In the genomic region with DNA sequence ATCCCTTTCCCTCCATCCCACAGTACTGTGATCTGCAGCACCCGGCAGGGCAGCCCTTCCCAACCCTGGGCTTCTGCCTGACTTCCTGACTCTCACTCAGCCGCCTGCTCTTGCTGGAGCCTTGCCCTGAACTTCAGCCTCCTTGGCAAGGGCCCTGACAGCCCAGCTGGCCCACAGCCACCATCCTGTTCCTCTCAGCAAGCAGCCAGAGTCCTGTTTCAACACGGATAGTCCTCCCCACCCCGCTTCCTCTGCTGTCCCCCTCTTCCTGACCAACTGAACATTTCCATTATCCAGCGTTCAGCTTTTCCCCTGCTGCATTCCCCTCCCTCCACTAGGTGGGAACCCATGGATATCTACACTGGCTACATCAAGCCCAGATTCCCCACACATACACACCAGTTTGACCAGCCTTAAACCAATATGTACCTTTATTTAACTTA, we compare ENCODE assay signal across 8 cellular contexts.
A peak's percentile ranks its signal among the peaks of the same experiment; 100 is the strongest.
DNase-seq lines count a peak whose midpoint lies in the region; ATAC-seq and TF ChIP-seq lines count a peak whose summit lies in the region.

No MANE protein-coding gene starts in this region.

- peaks cover 0 to 9% of the 10 kb centered on the region in 2 donors for H3K9me3 Mint-ChIP-seq in stimulated activated naive CD8-positive, alpha-beta T cell treated with anti-CD3 and anti-CD28 coated beads, Interleukin-15, amount 100 ng/mL, for 72 hours

- no peaks in the 10 kb centered on the region for H3K36me3 ChIP-seq in adipocyte (ENCODE audit: control insufficient read depth, insufficient read depth, low read length, severe bottlenecking)
- no peaks in the 10 kb centered on the region for H3K36me3 ChIP-seq in rectal smooth muscle tissue (ENCODE audit: control insufficient read depth, insufficient read depth, low read length)

- H3K27ac ChIP-seq in rectal smooth muscle tissue (ENCODE audit: low read depth, low read length) = peak overlapping the region; percentile 41

- no peak for ATAC-seq in stimulated activated naive CD8-positive, alpha-beta T cell treated with anti-CD3 and anti-CD28 coated beads, Interleukin-15, amount 100 ng/mL, for 72 hours
- ATAC-seq in stimulated activated naive CD8-positive, alpha-beta T cell treated with anti-CD3 and anti-CD28 coated beads, Interleukin-15, Interleukin-2, amounts not matched to agents 100 U/mL and 50 U/mL, for 24 hours = no peak
- ATAC-seq in GM18505 (IDR thresholded peaks at IDR 0.05; ENCODE audit: unreplicated experiment) (no peak), HG03095 (IDR thresholded peaks at IDR 0.05; ENCODE audit: unreplicated experiment) (no peak), GM21825 (IDR thresholded peaks at IDR 0.05; ENCODE audit: unreplicated experiment) (no peak)

- H3K9me3 ChIP-seq in adipocyte (ENCODE audit: control insufficient read depth, low read length) = no peaks in the 10 kb centered on the region

- H3K27me3 Mint-ChIP-seq in stimulated activated naive CD8-positive, alpha-beta T cell treated with anti-CD3 and anti-CD28 coated beads, Interleukin-15, amount 100 ng/mL, for 72 hours = no peaks in the 10 kb centered on the region

- intact Hi-C loops in cardiac septum (cut with DNase I) = loop anchor here (5.0 kb wide), 2 partner anchors 39 to 46 kb away; no protein-coding TSS in a partner anchor

- no peak for DNase-seq in stimulated activated naive CD8-positive, alpha-beta T cell treated with anti-CD3 and anti-CD28 coated beads, Interleukin-15, amount 100 ng/mL, for 72 hours
- DNase-seq in stimulated activated naive CD8-positive, alpha-beta T cell treated with anti-CD3 and anti-CD28 coated beads, Interleukin-15, Interleukin-2, amounts not matched to agents 100 U/mL and 50 U/mL, for 24 hours = no peak
- DNase-seq in adipocyte (ENCODE audit: low read depth) (peak; percentile 83), cardiac septum (ENCODE audit: low spot score) (peak; percentile 95)

- no peak overlapping the region for H3K4me3 Mint-ChIP-seq in stimulated activated naive CD8-positive, alpha-beta T cell treated with anti-CD3 and anti-CD28 coated beads, Interleukin-15, amount 100 ng/mL, for 72 hours

- H3K4me1 ChIP-seq in adipocyte (ENCODE audit: control insufficient read depth, insufficient read depth, low read length) = peaks cover 51% of the 10 kb centered on the region
- peaks cover 15% of the 10 kb centered on the region for H3K4me1 ChIP-seq in rectal smooth muscle tissue (ENCODE audit: control insufficient read depth, insufficient read depth, low read length)

- peak overlapping the region; percentile 60 for H3K4me3 ChIP-seq in adipocyte (ENCODE audit: low read length)
- H3K4me3 ChIP-seq in rectal smooth muscle tissue (ENCODE audit: low read length) = peak overlapping the region; percentile 44

- H3K4me1 Mint-ChIP-seq in stimulated activated naive CD8-positive, alpha-beta T cell treated with anti-CD3 and anti-CD28 coated beads, Interleukin-15, amount 100 ng/mL, for 72 hours = peaks cover 28% of the 10 kb centered on the region

- no peaks in the 10 kb centered on the region for H3K27me3 ChIP-seq in adipocyte (replicated peaks; ENCODE audit: control insufficient read depth, insufficient read depth, low read length)
- H3K27me3 ChIP-seq in rectal smooth muscle tissue (ENCODE audit: control insufficient read depth, insufficient read depth, low read length) = no peaks in the 10 kb centered on the region

- H3K9ac ChIP-seq in adipocyte (ENCODE audit: low read length) (peak overlapping the region; percentile 83), rectal smooth muscle tissue (ENCODE audit: low read length) (no peak overlapping the region)

- no peak for TF ChIP-seq POLR2A in GM18505 (IDR thresholded peaks at IDR 0.05; ENCODE audit: borderline replicate concordance, extremely low read depth, insufficient read depth, insufficient read length)

- H3K27ac Mint-ChIP-seq in stimulated activated naive CD8-positive, alpha-beta T cell treated with anti-CD3 and anti-CD28 coated beads, Interleukin-15, amount 100 ng/mL, for 72 hours = peak overlapping the region; percentile 9 to 22

Comparison
In these comparisons a context has a peak if more than half of its experiments do, and no peak if none do; other contexts are left out.
1. DNase-seq: peak in adipocyte (single experiment) and cardiac septum (single experiment); none in stimulated activated naive CD8-positive, alpha-beta T cell treated with anti-CD3 and anti-CD28 coated beads, Interleukin-15, amount 100 ng/mL, for 72 hours (0 of 2) and stimulated activated naive CD8-positive, alpha-beta T cell treated with anti-CD3 and anti-CD28 coated beads, Interleukin-15, Interleukin-2, amounts not matched to agents 100 U/mL and 50 U/mL, for 24 hours (single experiment).